Comparison of ENCODE assay signal across 27 cellular contexts in genomic region chr17:28669918-28670317, GRCh38.
"Had no signal": no experiment of that assay in that cellular context is flagged by ENCODE, and none has a peak within 500 bp of the region (broad histone marks: within the 10 kb centered on the region; RNA-seq: fewer than 3 reads in every experiment).

No MANE protein-coding gene starts in this region.

- H3K9me3 ChIP-seq: stomach, suprapubic skin, testis, thoracic aorta, thyroid gland, tibial artery, tibial nerve, transverse colon, upper lobe of left lung, upper lobe of right lung, uterus, vagina had no signal

- H3K27ac ChIP-seq: stomach, suprapubic skin, testis, thoracic aorta, thyroid gland, tibial artery, tibial nerve, transverse colon, upper lobe of left lung, upper lobe of right lung, uterus, vagina had no signal

- H3K36me3 ChIP-seq: uterus had no signal

- H3K4me3 Mint-ChIP-seq: stimulated activated memory B cell treated with anti-CD40 and anti-IgM and Interleukin-4, amounts not matched to agents 10 μg/mL and 1 μg/mL and 100 μg/mL, for 72 hours; stimulated activated naive B cell treated with anti-CD40 and anti-IgM and Interleukin-4, amounts not matched to agents 10 μg/mL and 1 μg/mL and 100 μg/mL, for 72 hours; stimulated activated naive CD8-positive, alpha-beta T cell treated with anti-CD3 and anti-CD28 coated beads, Interleukin-15, Interleukin-2, amounts not matched to agents 100 ng/mL and 50 ng/mL, for 24 hours; type B pancreatic cell had no signal

- H3K27ac Mint-ChIP-seq: stimulated activated memory B cell treated with anti-CD40 and anti-IgM and Interleukin-4, amounts not matched to agents 10 μg/mL and 1 μg/mL and 100 μg/mL, for 72 hours; stimulated activated naive B cell treated with anti-CD40 and anti-IgM and Interleukin-4, amounts not matched to agents 10 μg/mL and 1 μg/mL and 100 μg/mL, for 72 hours; stimulated activated naive CD8-positive, alpha-beta T cell treated with anti-CD3 and anti-CD28 coated beads, Interleukin-15, Interleukin-2, amounts not matched to agents 100 ng/mL and 50 ng/mL, for 24 hours; type B pancreatic cell had no signal

- H3K4me1 ChIP-seq: thyroid gland, uterus had no signal

- H3K9me3 Mint-ChIP-seq: stimulated activated memory B cell treated with anti-CD40 and anti-IgM and Interleukin-4, amounts not matched to agents 10 μg/mL and 1 μg/mL and 100 μg/mL, for 72 hours; stimulated activated naive B cell treated with anti-CD40 and anti-IgM and Interleukin-4, amounts not matched to agents 10 μg/mL and 1 μg/mL and 100 μg/mL, for 72 hours; stimulated activated naive CD8-positive, alpha-beta T cell treated with anti-CD3 and anti-CD28 coated beads, Interleukin-15, Interleukin-2, amounts not matched to agents 100 ng/mL and 50 ng/mL, for 24 hours; type B pancreatic cell had no signal

- H3K4me3 ChIP-seq: stomach, suprapubic skin, testis, thoracic aorta, thyroid gland, tibial artery, tibial nerve, transverse colon, upper lobe of left lung, upper lobe of right lung, uterus, vagina had no signal

- H3K27me3 ChIP-seq: stomach, suprapubic skin, testis, thyroid gland, tibial artery, tibial nerve, transverse colon, upper lobe of left lung, upper lobe of right lung, uterus, vagina had no signal

- H3K27me3 Mint-ChIP-seq: stimulated activated memory B cell treated with anti-CD40 and anti-IgM and Interleukin-4, amounts not matched to agents 10 μg/mL and 1 μg/mL and 100 μg/mL, for 72 hours; stimulated activated naive B cell treated with anti-CD40 and anti-IgM and Interleukin-4, amounts not matched to agents 10 μg/mL and 1 μg/mL and 100 μg/mL, for 72 hours; stimulated activated naive CD8-positive, alpha-beta T cell treated with anti-CD3 and anti-CD28 coated beads, Interleukin-15, Interleukin-2, amounts not matched to agents 100 ng/mL and 50 ng/mL, for 24 hours; type B pancreatic cell had no signal

- DNase-seq: stimulated activated CD4-positive, alpha-beta T cell treated with anti-CD3 and anti-CD28 coated beads, Interleukin-1b, Interleukin-23, amount 100 ng/mL, for 48 hours; stimulated activated CD4-positive, alpha-beta T cell treated with anti-CD3 and anti-CD28 coated beads, Interleukin-2, amount 100 ng/mL, for 24 hours; stimulated activated CD4-positive, alpha-beta T cell treated with anti-CD3 and anti-CD28 coated beads, Interleukin-2, amount 100 ng/mL, for 48 hours; stimulated activated CD4-positive, alpha-beta T cell treated with anti-CD3 and anti-CD28 coated beads, Interleukin-4, amount 100 ng/mL, for 1 hour; stimulated activated CD4-positive, alpha-beta T cell treated with anti-CD3 and anti-CD28 coated beads, Interleukin-4, amount 100 ng/mL, for 24 hours; stimulated activated CD4-positive, alpha-beta T cell treated with anti-CD3 and anti-CD28 coated beads, Interleukin-4, amount 100 ng/mL, for 4 hours; stimulated activated CD8-positive, alpha-beta memory T cell treated with anti-CD3 and anti-CD28 coated beads, Interleukin-4, amount 100 ng/mL, for 48 hours; stimulated activated naive B cell treated with anti-CD40 and anti-IgM and Interleukin-4, amounts not matched to agents 10 μg/mL and 1 μg/mL and 100 μg/mL, for 72 hours; stimulated activated naive CD4-positive, alpha-beta T cell; stimulated activated naive CD4-positive, alpha-beta T cell treated with Interleukin-2 at 50 U/mL for 16 hours; stomach; substantia nigra; testis; thyroid gland; tibial artery; transverse colon; trophoblast cell; upper lobe of left lung; upper lobe of right lung; uterus had no signal

- ATAC-seq: stimulated activated memory B cell treated with anti-CD40 and anti-IgM and Interleukin-4, amounts not matched to agents 10 μg/mL and 1 μg/mL and 100 μg/mL, for 72 hours; stimulated activated naive B cell treated with anti-CD40 and anti-IgM and Interleukin-4, amounts not matched to agents 10 μg/mL and 1 μg/mL and 100 μg/mL, for 72 hours; upper lobe of right lung had no signal
